19 cellular contexts compared by ENCODE assay signal in genomic region chr3:116741462-116741861, GRCh38. TPM values are rescaled to one million over a fixed set of nuclear protein-coding genes. Genes with fewer than 3 reads are reported as not detected.
DNase-seq lines count a peak whose midpoint lies in the region; ATAC-seq and TF ChIP-seq lines count a peak whose summit lies in the region.
"Had no signal": no experiment of that assay in that cellular context is flagged by ENCODE, and none has a peak within 500 bp of the region (broad histone marks: within the 10 kb centered on the region; RNA-seq: fewer than 3 reads in every experiment).

No MANE protein-coding gene starts in this region.

- H3K36me3 ChIP-seq in BE2C (no peaks in the 10 kb centered on the region), adrenal gland (replicated peaks in 1 of 2) (no peaks in the 10 kb centered on the region), hepatocyte (replicated peaks; ENCODE audit: insufficient read depth, low read depth) (no peaks in the 10 kb centered on the region), neural progenitor cell (no peaks in the 10 kb centered on the region)

- H3K9me3 Mint-ChIP-seq in neural progenitor cell (no peaks in the 10 kb centered on the region), type B pancreatic cell (no peaks in the 10 kb centered on the region)

- H3K36me3 Mint-ChIP-seq in neural progenitor cell: no peaks in the 10 kb centered on the region
- no peaks in the 10 kb centered on the region for H3K36me3 Mint-ChIP-seq in type B pancreatic cell

- H3K27ac Mint-ChIP-seq in neural progenitor cell: no peak overlapping the region
- no peak overlapping the region for H3K27ac Mint-ChIP-seq in type B pancreatic cell

- H3F3A ChIP-seq in neural progenitor cell (ENCODE audit: low read depth): no peaks in the 10 kb centered on the region

- H3K4me2 ChIP-seq in hepatocyte: no peak overlapping the region
- peak overlapping the region; percentile 15 for H3K4me2 ChIP-seq in neural progenitor cell
- H3K4me2 ChIP-seq: A549 had no signal

- H3K27ac ChIP-seq in adrenal gland: no peak overlapping the region
- H3K27ac ChIP-seq in hepatocyte: no peak overlapping the region
- no peak overlapping the region for H3K27ac ChIP-seq in neural progenitor cell
- H3K27ac ChIP-seq: A549 had no signal

- H3K9ac ChIP-seq in neural progenitor cell: no peak overlapping the region

- H3K79me2 ChIP-seq in hepatocyte (no peaks in the 10 kb centered on the region), neural progenitor cell (ENCODE audit: low read depth) (no peaks in the 10 kb centered on the region)

- no peaks in the 10 kb centered on the region for H3K9me3 ChIP-seq in BE2C
- H3K9me3 ChIP-seq in adrenal gland (replicated peaks in 1 of 3): no peaks in the 10 kb centered on the region
- H3K9me3 ChIP-seq in hepatocyte (ENCODE audit: low read depth): no peaks in the 10 kb centered on the region
- no peaks in the 10 kb centered on the region for H3K9me3 ChIP-seq in neural progenitor cell (ENCODE audit: low read depth)
- H3K9me3 ChIP-seq: A549 had no signal

- H3K4me3 ChIP-seq in BE2C (ENCODE audit: low read depth, low read length): no peak overlapping the region
- no peak overlapping the region for H3K4me3 ChIP-seq in adrenal gland
- no peak overlapping the region for H3K4me3 ChIP-seq in hepatocyte
- no peak overlapping the region for H3K4me3 ChIP-seq in neural progenitor cell
- H3K4me3 ChIP-seq: A549 had no signal

- H3K27me3 ChIP-seq in BE2C: no peaks in the 10 kb centered on the region
- H3K27me3 ChIP-seq in adrenal gland: no peaks in the 10 kb centered on the region
- H3K27me3 ChIP-seq in hepatocyte: no peaks in the 10 kb centered on the region
- no peaks in the 10 kb centered on the region for H3K27me3 ChIP-seq in neural progenitor cell

- H3K27me3 Mint-ChIP-seq in neural progenitor cell (ENCODE audit: insufficient read depth, low read depth) (no peaks in the 10 kb centered on the region), type B pancreatic cell (no peaks in the 10 kb centered on the region)

- TF ChIP-seq POLR2A in adrenal gland (IDR thresholded peaks at IDR 0.05): no peak

- peak; percentile 16 for DNase-seq in BE2C
- DNase-seq in adrenal gland: peak in 4 of 7 donors; percentile 8 to 55 (median 18)
- DNase-seq in hepatocyte (ENCODE audit: low spot score): peak; percentile 28
- DNase-seq in neural progenitor cell (ENCODE audit: low spot score): peak; percentile 46
- no peak for DNase-seq in NCI-H128 (lab: John Stamatoyannopoulos, UW; ENCODE audit: unreplicated experiment)
- DNase-seq in type B pancreatic cell (ENCODE audit: extremely low spot score, unreplicated experiment): no peak
- no peak for DNase-seq in RKO (ENCODE audit: low spot score)
- DNase-seq: COR-L47, KBM-7, MV-4-11, NCI-H1436, NCI-H2029, NCI-H2171, NCI-H446, NCI-H69 had no signal

- TF ChIP-seq CTCF in BE2C (IDR thresholded peaks at IDR 0.05; ENCODE audit: low read depth, low read length) (no peak), adrenal gland (IDR thresholded peaks at IDR 0.05) (no peak), hepatocyte (IDR thresholded peaks at IDR 0.05; ENCODE audit: poor library complexity) (no peak), neural progenitor cell (IDR thresholded peaks at IDR 0.05) (no peak), type B pancreatic cell (conservative IDR thresholded peaks at IDR 0.05) (no peak)

- H2AFZ ChIP-seq in hepatocyte (no peak overlapping the region), neural progenitor cell (replicated peaks) (peak overlapping the region; percentile 11)

- ATAC-seq in HG02588 (IDR thresholded peaks at IDR 0.05; ENCODE audit: unreplicated experiment): no peak
- ATAC-seq: A549, Right ventricle myocardium inferior had no signal

- H3K4me1 Mint-ChIP-seq in neural progenitor cell (no peaks in the 10 kb centered on the region), type B pancreatic cell (ENCODE audit: unreplicated experiment) (no peaks in the 10 kb centered on the region)

- 12 to 62% (median 46%) methylated on average over 1 of the region's 1 CpG for WGBS in adrenal gland, 4 donors
- WGBS in hepatocyte (ENCODE audit: low lambda C conversion rate, missing lambda C conversion rate): 18% methylated on average over 1 of the region's 1 CpG

- intact Hi-C loops in adrenal gland (cut with DNase I): no loop called here

- H4K20me1 ChIP-seq in hepatocyte (ENCODE audit: insufficient read depth, poor library complexity, severe bottlenecking) (no peaks in the 10 kb centered on the region), neural progenitor cell (ENCODE audit: low read depth) (no peaks in the 10 kb centered on the region)

- H3K4me3 Mint-ChIP-seq in neural progenitor cell: no peak overlapping the region
- no peak overlapping the region for H3K4me3 Mint-ChIP-seq in type B pancreatic cell

- no peaks in the 10 kb centered on the region for H3K9me2 ChIP-seq in hepatocyte (replicated peaks; ENCODE audit: insufficient read depth)

- H3K4me1 ChIP-seq in BE2C (peaks cover 5% of the 10 kb centered on the region; the same call in 1 of the 2 replicates), adrenal gland (replicated peaks in 1 of 2) (no peaks in the 10 kb centered on the region), hepatocyte (ENCODE audit: insufficient read depth) (no peaks in the 10 kb centered on the region), neural progenitor cell (peaks cover 13% of the 10 kb centered on the region)
- H3K4me1 ChIP-seq: A549 had no signal

RNA-seq across cellular contexts. Expression of gene TUSC7, which starts 31.9 kb away (rescaled TPM):
- polyA plus RNA-seq in BE2C (2012; ENCODE audit: insufficient read depth, insufficient read length, low read depth): not detected
- total RNA-seq in adrenal gland (not detected), hepatocyte (not detected in 2 replicates), neural progenitor cell (ENCODE audit: low replicate concordance) (not detected in 2 replicates), type B pancreatic cell (ENCODE audit: low replicate concordance) (not detected in 2 replicates)
- polyA plus RNA-seq in adrenal gland (not detected), hepatocyte (0.17 and 0.78 TPM in 2 replicates)
- total RNA-seq: Daoy, Right ventricle myocardium inferior had no signal
- polyA plus RNA-seq: A549 had no signal

Comparison
In these comparisons a context has a peak if more than half of its experiments do, and no peak if none do; other contexts are left out.
1. DNase-seq: peak in BE2C (single experiment), adrenal gland (4 of 7), hepatocyte (single experiment) and neural progenitor cell (single experiment); none in NCI-H128 (single experiment), type B pancreatic cell (single experiment) and RKO (single experiment).